In the genomic region with DNA sequence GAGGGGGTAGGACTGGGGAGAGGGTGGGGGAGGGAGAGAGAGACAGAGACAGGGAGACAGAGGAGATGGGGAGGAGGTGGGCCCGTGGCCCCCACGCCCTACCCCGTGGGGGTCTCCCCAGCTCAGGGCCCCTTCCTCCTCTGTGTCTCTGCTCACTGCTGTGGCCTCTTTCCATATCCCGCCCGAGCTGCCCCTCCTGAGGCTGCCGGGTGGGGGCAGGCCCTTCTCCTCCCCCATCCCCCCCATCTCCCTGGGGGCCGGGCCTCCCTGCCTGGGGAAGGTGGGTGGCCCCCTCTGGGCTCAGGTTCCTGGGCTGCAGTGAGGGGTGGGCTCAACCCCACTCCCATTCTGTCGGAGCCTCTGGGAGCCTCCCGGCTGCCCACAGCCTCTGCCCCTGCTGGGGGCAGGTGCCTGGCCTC, we compare ENCODE assay signal across 1 cellular context.
TF ChIP-seq lines count a peak whose summit lies in the region.

No MANE protein-coding gene starts in this region.

TF ChIP-seq in GM23338, 12 proteins besides CTCF, POLR2A, EP300 and RAD21 (continued from another document):
- TF ChIP-seq, protein P1, sequence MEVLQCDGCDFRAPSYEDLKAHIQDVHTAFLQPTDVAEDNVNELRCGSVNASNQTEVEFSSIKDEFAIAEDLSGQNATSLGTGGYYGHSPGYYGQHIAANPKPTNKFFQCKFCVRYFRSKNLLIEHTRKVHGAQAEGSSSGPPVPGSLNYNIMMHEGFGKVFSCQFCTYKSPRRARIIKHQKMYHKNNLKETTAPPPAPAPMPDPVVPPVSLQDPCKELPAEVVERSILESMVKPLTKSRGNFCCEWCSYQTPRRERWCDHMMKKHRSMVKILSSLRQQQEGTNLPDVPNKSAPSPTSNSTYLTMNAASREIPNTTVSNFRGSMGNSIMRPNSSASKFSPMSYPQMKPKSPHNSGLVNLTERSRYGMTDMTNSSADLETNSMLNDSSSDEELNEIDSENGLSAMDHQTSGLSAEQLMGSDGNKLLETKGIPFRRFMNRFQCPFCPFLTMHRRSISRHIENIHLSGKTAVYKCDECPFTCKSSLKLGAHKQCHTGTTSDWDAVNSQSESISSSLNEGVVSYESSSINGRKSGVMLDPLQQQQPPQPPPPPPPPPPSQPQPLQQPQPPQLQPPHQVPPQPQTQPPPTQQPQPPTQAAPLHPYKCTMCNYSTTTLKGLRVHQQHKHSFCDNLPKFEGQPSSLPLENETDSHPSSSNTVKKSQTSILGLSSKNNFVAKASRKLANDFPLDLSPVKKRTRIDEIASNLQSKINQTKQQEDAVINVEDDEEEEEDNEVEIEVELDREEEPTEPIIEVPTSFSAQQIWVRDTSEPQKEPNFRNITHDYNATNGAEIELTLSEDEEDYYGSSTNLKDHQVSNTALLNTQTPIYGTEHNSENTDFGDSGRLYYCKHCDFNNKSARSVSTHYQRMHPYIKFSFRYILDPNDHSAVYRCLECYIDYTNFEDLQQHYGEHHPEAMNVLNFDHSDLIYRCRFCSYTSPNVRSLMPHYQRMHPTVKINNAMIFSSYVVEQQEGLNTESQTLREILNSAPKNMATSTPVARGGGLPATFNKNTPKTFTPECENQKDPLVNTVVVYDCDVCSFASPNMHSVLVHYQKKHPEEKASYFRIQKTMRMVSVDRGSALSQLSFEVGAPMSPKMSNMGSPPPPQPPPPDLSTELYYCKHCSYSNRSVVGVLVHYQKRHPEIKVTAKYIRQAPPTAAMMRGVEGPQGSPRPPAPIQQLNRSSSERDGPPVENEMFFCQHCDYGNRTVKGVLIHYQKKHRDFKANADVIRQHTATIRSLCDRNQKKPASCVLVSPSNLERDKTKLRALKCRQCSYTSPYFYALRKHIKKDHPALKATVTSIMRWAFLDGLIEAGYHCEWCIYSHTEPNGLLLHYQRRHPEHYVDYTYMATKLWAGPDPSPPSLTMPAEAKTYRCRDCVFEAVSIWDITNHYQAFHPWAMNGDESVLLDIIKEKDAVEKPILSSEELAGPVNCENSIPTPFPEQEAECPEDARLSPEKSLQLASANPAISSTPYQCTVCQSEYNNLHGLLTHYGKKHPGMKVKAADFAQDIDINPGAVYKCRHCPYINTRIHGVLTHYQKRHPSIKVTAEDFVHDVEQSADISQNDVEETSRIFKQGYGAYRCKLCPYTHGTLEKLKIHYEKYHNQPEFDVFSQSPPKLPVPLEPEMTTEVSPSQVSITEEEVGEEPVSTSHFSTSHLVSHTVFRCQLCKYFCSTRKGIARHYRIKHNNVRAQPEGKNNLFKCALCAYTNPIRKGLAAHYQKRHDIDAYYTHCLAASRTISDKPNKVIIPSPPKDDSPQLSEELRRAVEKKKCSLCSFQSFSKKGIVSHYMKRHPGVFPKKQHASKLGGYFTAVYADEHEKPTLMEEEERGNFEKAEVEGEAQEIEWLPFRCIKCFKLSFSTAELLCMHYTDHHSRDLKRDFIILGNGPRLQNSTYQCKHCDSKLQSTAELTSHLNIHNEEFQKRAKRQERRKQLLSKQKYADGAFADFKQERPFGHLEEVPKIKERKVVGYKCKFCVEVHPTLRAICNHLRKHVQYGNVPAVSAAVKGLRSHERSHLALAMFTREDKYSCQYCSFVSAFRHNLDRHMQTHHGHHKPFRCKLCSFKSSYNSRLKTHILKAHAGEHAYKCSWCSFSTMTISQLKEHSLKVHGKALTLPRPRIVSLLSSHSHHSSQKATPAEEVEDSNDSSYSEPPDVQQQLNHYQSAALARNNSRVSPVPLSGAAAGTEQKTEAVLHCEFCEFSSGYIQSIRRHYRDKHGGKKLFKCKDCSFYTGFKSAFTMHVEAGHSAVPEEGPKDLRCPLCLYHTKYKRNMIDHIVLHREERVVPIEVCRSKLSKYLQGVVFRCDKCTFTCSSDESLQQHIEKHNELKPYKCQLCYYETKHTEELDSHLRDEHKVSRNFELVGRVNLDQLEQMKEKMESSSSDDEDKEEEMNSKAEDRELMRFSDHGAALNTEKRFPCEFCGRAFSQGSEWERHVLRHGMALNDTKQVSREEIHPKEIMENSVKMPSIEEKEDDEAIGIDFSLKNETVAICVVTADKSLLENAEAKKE (CRISPR knock-in tag; IDR thresholded peaks at IDR 0.05), result no peak
- TF ChIP-seq, protein P2, sequence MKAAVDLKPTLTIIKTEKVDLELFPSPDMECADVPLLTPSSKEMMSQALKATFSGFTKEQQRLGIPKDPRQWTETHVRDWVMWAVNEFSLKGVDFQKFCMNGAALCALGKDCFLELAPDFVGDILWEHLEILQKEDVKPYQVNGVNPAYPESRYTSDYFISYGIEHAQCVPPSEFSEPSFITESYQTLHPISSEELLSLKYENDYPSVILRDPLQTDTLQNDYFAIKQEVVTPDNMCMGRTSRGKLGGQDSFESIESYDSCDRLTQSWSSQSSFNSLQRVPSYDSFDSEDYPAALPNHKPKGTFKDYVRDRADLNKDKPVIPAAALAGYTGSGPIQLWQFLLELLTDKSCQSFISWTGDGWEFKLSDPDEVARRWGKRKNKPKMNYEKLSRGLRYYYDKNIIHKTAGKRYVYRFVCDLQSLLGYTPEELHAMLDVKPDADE (IDR thresholded peaks at IDR 0.05), result no peak
- no peak for TF ChIP-seq STAT1 (IDR thresholded peaks at IDR 0.05; ENCODE audit: unreplicated experiment)
